ENCODE assay signal across 28 cellular contexts in the genomic region with DNA sequence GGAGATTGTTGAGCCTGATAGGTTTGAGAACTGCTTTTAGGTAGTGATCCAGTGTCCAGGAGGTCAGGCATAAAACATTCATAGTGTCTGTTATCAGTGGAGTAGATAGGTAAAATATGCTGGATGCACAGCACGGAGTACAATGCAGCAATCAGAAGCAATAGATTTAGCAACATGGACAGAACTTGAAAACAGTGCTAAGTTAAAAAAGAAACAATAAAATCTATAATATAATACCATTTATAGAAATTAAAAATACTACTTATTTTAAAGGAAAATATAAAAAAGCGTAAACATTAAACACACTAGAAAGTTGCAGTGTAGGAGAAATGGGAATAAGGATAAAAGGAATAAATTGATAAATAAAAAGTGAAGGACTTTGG. TPM values are rescaled to one million over a fixed set of nuclear protein-coding genes. Genes with fewer than 3 reads are reported as not detected.
A peak's percentile ranks its signal among the peaks of the same experiment; 100 is the strongest.
DNase-seq lines count a peak whose midpoint lies in the region; ATAC-seq and TF ChIP-seq lines count a peak whose summit lies in the region.
"Had no signal": no experiment of that assay in that cellular context is flagged by ENCODE, and none has a peak within 500 bp of the region (broad histone marks: within the 10 kb centered on the region; RNA-seq: fewer than 3 reads in every experiment).

No MANE protein-coding gene starts in this region.

- no peaks in the 10 kb centered on the region for H4K20me1 ChIP-seq in GM23248 (ENCODE audit: insufficient read depth)
- H4K20me1 ChIP-seq in smooth muscle cell (ENCODE audit: low read depth) = no peaks in the 10 kb centered on the region
- H4K20me1 ChIP-seq: BLaER1 treated with 17β-estradiol and CSF1 and Interleukin-3, amounts not matched to agents 10 nM and 100 nM had no signal

- TF ChIP-seq CTCF in Panc1 (IDR thresholded peaks at IDR 0.05) = no peak
- TF ChIP-seq CTCF in foreskin keratinocyte (conservative IDR thresholded peaks at IDR 0.05) = no peak
- TF ChIP-seq CTCF in smooth muscle cell (IDR thresholded peaks at IDR 0.05; ENCODE audit: borderline replicate concordance, insufficient read depth, poor library complexity, severe bottlenecking) = no peak
- no peak for TF ChIP-seq CTCF in endodermal cell (conservative IDR thresholded peaks at IDR 0.05)

- H3K4me3 ChIP-seq in GM23248 (peak overlapping the region; percentile 61), Panc1 (ENCODE audit: low read depth in 2 of 2, low read length in 2 of 2) (peak overlapping the region; percentile 9 to 23; a peak in 2 of 4 replicates), smooth muscle cell (no peak overlapping the region), endodermal cell (ENCODE audit: low read length) (no peak overlapping the region)
- H3K4me3 ChIP-seq: BLaER1 treated with 17β-estradiol and CSF1 and Interleukin-3, amounts not matched to agents 10 nM and 100 nM; hepatocyte had no signal

- 78 to 85% methylated on average over 2 of the region's 2 CpGs for WGBS in GM23248 (ENCODE audit: low coverage in 1 of 2, low lambda C conversion rate in 2 of 2, missing lambda C conversion rate in 2 of 2), 2 experiments
- 97% methylated on average over 2 of the region's 2 CpGs for WGBS in smooth muscle cell (ENCODE audit: low lambda C conversion rate)
- 93 to 100% methylated on average over 1 to 2 of the region's 2 CpGs for WGBS in endodermal cell (ENCODE audit: insufficient coverage in 1 of 2, insufficient read length in 1 of 2), 2 experiments

- in situ Hi-C loops in GM23248 (cut with MboI) = no loop called here
- in situ Hi-C loops in Panc1 (cut with HindIII; ENCODE audit: low pct_unique_long_range_greater_than_20kb, low sequenced_read_pairs) = no loop called here

- H3K27me3 ChIP-seq in GM23248 (replicated peaks; ENCODE audit: insufficient read depth) (no peaks in the 10 kb centered on the region), Panc1 (ENCODE audit: control insufficient read depth, insufficient read depth, low read length) (no peaks in the 10 kb centered on the region), foreskin keratinocyte (no peaks in the 10 kb centered on the region), smooth muscle cell (ENCODE audit: low read depth) (no peaks in the 10 kb centered on the region), endodermal cell (ENCODE audit: control insufficient read depth, insufficient read depth, low read length, poor library complexity, severe bottlenecking) (no peaks in the 10 kb centered on the region)
- H3K27me3 ChIP-seq: BLaER1 treated with 17β-estradiol and CSF1 and Interleukin-3, amounts not matched to agents 10 nM and 100 nM; hepatocyte had no signal

- peaks cover 8% of the 10 kb centered on the region for H3K9me3 Mint-ChIP-seq in endodermal cell
- H3K9me3 Mint-ChIP-seq: activated B cell treated with CpG ODN at 0.5 μM for 24 hours; activated CD4-positive, alpha-beta T cell treated with anti-CD3 and anti-CD28 coated beads, Interleukin-2, amount 10 ng/mL, durations not matched to agents 7 days and 5 days; activated naive CD8-positive, alpha-beta T cell treated with anti-CD3 and anti-CD28 coated beads, Interleukin-2, amount 10 ng/mL, durations not matched to agents 7 days and 5 days; T-cell; type B pancreatic cell had no signal

- peaks cover 7% of the 10 kb centered on the region for H3K36me3 Mint-ChIP-seq in endodermal cell (ENCODE audit: low read depth)
- H3K36me3 Mint-ChIP-seq: T-cell had no signal

- peak overlapping the region; percentile 82 for H3K9ac ChIP-seq in GM23248
- no peak overlapping the region for H3K9ac ChIP-seq in smooth muscle cell (ENCODE audit: low read depth)
- H3K9ac ChIP-seq in endodermal cell (ENCODE audit: extremely low read depth, low read length, poor library complexity, severe bottlenecking) = no peak overlapping the region
- H3K9ac ChIP-seq: BLaER1 treated with 17β-estradiol and CSF1 and Interleukin-3, amounts not matched to agents 10 nM and 100 nM had no signal

- H3K9me2 ChIP-seq in GM23248 (ENCODE audit: insufficient read depth) = no peaks in the 10 kb centered on the region

- H3K79me2 ChIP-seq in GM23248 (ENCODE audit: insufficient read depth) = peaks cover 15% of the 10 kb centered on the region
- H3K79me2 ChIP-seq in smooth muscle cell (ENCODE audit: low read depth) = peaks cover 15% of the 10 kb centered on the region

- H3K27ac ChIP-seq in GM23248 (peak overlapping the region; percentile 96), Panc1 (ENCODE audit: low read length) (peak overlapping the region; percentile 48), foreskin keratinocyte (peak overlapping the region; percentile 60), smooth muscle cell (ENCODE audit: low read depth) (peak overlapping the region; percentile 67), endodermal cell (ENCODE audit: low read depth, low read length) (no peak overlapping the region)
- H3K27ac ChIP-seq: BLaER1 treated with 17β-estradiol and CSF1 and Interleukin-3, amounts not matched to agents 10 nM and 100 nM had no signal

- no peaks in the 10 kb centered on the region for H3K27me3 Mint-ChIP-seq in endodermal cell (ENCODE audit: insufficient read depth)
- H3K27me3 Mint-ChIP-seq: activated B cell treated with CpG ODN at 0.5 μM for 24 hours; activated CD4-positive, alpha-beta T cell treated with anti-CD3 and anti-CD28 coated beads, Interleukin-2, amount 10 ng/mL, durations not matched to agents 7 days and 5 days; T-cell; type B pancreatic cell had no signal

- H3K27ac Mint-ChIP-seq in endodermal cell = no peak overlapping the region
- H3K27ac Mint-ChIP-seq: activated B cell treated with CpG ODN at 0.5 μM for 24 hours; activated CD4-positive, alpha-beta T cell treated with anti-CD3 and anti-CD28 coated beads, Interleukin-2, amount 10 ng/mL, durations not matched to agents 7 days and 5 days; activated naive CD8-positive, alpha-beta T cell treated with anti-CD3 and anti-CD28 coated beads, Interleukin-2, amount 10 ng/mL, durations not matched to agents 7 days and 5 days; T-cell had no signal

- H3K4me2 ChIP-seq in GM23248 (ENCODE audit: unreplicated experiment) = peak overlapping the region; percentile 78
- H3K4me2 ChIP-seq in smooth muscle cell = peak overlapping the region; percentile 75
- H3K4me2 ChIP-seq: BLaER1 treated with 17β-estradiol and CSF1 and Interleukin-3, amounts not matched to agents 10 nM and 100 nM had no signal

- CTCF ChIA-PET in Panc1 (lab: Charles Lee) = no interaction called here

- no peak for DNase-seq in GM23248
- DNase-seq in Panc1 (ENCODE audit: low read depth, low spot score) = no peak
- DNase-seq in foreskin keratinocyte = no peak
- DNase-seq in smooth muscle cell (lab: John Stamatoyannopoulos, UW; ENCODE audit: unreplicated experiment) = no peak
- no peak for DNase-seq in endodermal cell
- DNase-seq in A172 (ENCODE audit: low spot score) = no peak
- no peak for DNase-seq in kidney tubule cell (ENCODE audit: low spot score)
- no peak for DNase-seq in inferior parietal cortex (ENCODE audit: extremely low spot score)
- DNase-seq: activated B cell treated with CpG ODN at 0.5 μM for 24 hours; activated CD4-positive, alpha-beta T cell treated with anti-CD3 and anti-CD28 coated beads, Interleukin-2, amount 10 ng/mL, durations not matched to agents 7 days and 5 days; activated effector memory CD4-positive, alpha-beta T cell treated with anti-CD3 and anti-CD28 coated beads, Interleukin-2, amount 50 U/mL, for 16 hours; activated naive CD8-positive, alpha-beta T cell treated with anti-CD3 and anti-CD28 coated beads, Interleukin-2, amount 10 ng/mL, durations not matched to agents 7 days and 5 days; activated T-cell treated with anti-CD3 and anti-CD28 coated beads, Interleukin-2, amount 50 U/mL, for 1 hour; caudate nucleus; cortex of kidney; DMS53; effector memory CD4-positive, alpha-beta T cell; erythroblast; mesendoderm; NCI-H1048; NCI-H2107; NCI-H82; retina; T-cell had no signal

- H3K36me3 ChIP-seq in GM23248 (ENCODE audit: low read depth) = no peaks in the 10 kb centered on the region
- H3K36me3 ChIP-seq in Panc1 (ENCODE audit: control insufficient read depth, insufficient read depth, low read length) = peaks cover 8% of the 10 kb centered on the region; the same call in 1 of the 2 replicates
- no peaks in the 10 kb centered on the region for H3K36me3 ChIP-seq in smooth muscle cell (ENCODE audit: low read depth)
- no peaks in the 10 kb centered on the region for H3K36me3 ChIP-seq in endodermal cell (ENCODE audit: control insufficient read depth, insufficient read depth, low read length)

- BruUV-seq in Panc1 (replicated peaks; lab: Mats Ljungman, UMichigan) = no TSS peak

- POLR2A ChIA-PET in Panc1 (lab: Charles Lee) = no interaction called here

- peaks cover 28% of the 10 kb centered on the region for H3F3A ChIP-seq in GM23248 (ENCODE audit: insufficient read depth)
- H3F3A ChIP-seq in smooth muscle cell (ENCODE audit: low read depth) = no peaks in the 10 kb centered on the region

- H2AFZ ChIP-seq in GM23248 = peak overlapping the region; percentile 99
- H2AFZ ChIP-seq in smooth muscle cell (ENCODE audit: low read depth) = peak overlapping the region; percentile 67

- intact Hi-C loops in Panc1 (cut with micrococcal nuclease; ENCODE audit: unreplicated experiment) = no loop called here

- ATAC-seq in Panc1 (no peak), foreskin keratinocyte (no peak)
- ATAC-seq: T-cell had no signal

- H3K4me1 Mint-ChIP-seq in endodermal cell = peaks cover 10% of the 10 kb centered on the region

- H3K4me1 ChIP-seq in GM23248 (ENCODE audit: insufficient read depth) (peaks cover 20% of the 10 kb centered on the region), Panc1 (ENCODE audit: control insufficient read depth, insufficient read depth, low read length) (peaks cover 7% of the 10 kb centered on the region; the same call in 1 of the 2 replicates), foreskin keratinocyte (peaks cover 24% of the 10 kb centered on the region), smooth muscle cell (ENCODE audit: low read depth) (peaks cover 8% of the 10 kb centered on the region), endodermal cell (ENCODE audit: control insufficient read depth, insufficient read depth, low read length) (no peaks in the 10 kb centered on the region)

- H3K9me3 ChIP-seq in GM23248 (ENCODE audit: low read depth) (no peaks in the 10 kb centered on the region), Panc1 (ENCODE audit: control insufficient read depth, insufficient read depth, low read depth, low read length) (no peaks in the 10 kb centered on the region), smooth muscle cell (replicated peaks; ENCODE audit: low read depth) (no peaks in the 10 kb centered on the region), endodermal cell (ENCODE audit: control insufficient read depth, low read length) (no peaks in the 10 kb centered on the region)
- H3K9me3 ChIP-seq: BLaER1 treated with 17β-estradiol and CSF1 and Interleukin-3, amounts not matched to agents 10 nM and 100 nM had no signal

- H3K4me3 Mint-ChIP-seq in endodermal cell = no peak overlapping the region
- H3K4me3 Mint-ChIP-seq: activated B cell treated with CpG ODN at 0.5 μM for 24 hours; activated CD4-positive, alpha-beta T cell treated with anti-CD3 and anti-CD28 coated beads, Interleukin-2, amount 10 ng/mL, durations not matched to agents 7 days and 5 days; activated naive CD8-positive, alpha-beta T cell treated with anti-CD3 and anti-CD28 coated beads, Interleukin-2, amount 10 ng/mL, durations not matched to agents 7 days and 5 days; T-cell; type B pancreatic cell had no signal

RNA-seq across cellular contexts. Expression of a gene that starts 3.4 kb away (rescaled TPM):
- total RNA-seq in GM23248 (2014; rRNA removed; shearing (Covaris generic)) = 166 and 197 TPM in 2 replicates
- 93.2 and 97.9 TPM in 2 replicates for polyA plus RNA-seq in GM23248 (2016; fragmentation: Nextera tagmentation; extraction: Ambion mirVana)
- 28.9 TPM for total RNA-seq in Panc1 (2021; ENCODE audit: unreplicated experiment)
- 14.4 TPM for polyA plus RNA-seq in Panc1 (2012; ENCODE audit: insufficient read length)
- 59.0 and 65.6 TPM in 2 replicates for total RNA-seq in foreskin keratinocyte
- polyA plus RNA-seq in foreskin keratinocyte = 38.8 and 39.3 TPM in 2 replicates
- total RNA-seq in smooth muscle cell = 110 and 165 TPM in 2 replicates
- 30.1 and 30.3 TPM in 2 replicates for polyA plus RNA-seq in smooth muscle cell
- 10 to 100 TPM; 39.2 to 48.6 TPM for total RNA-seq in endodermal cell
- 35.5 TPM for polyA plus RNA-seq in endodermal cell (2013, experiment 1 of 2)
- 37.9 TPM for polyA plus RNA-seq in endodermal cell (2013, experiment 2 of 2)
- 66.7 and 78.1 TPM in 2 replicates for total RNA-seq in A172 (2014; rRNA removed; shearing (Covaris generic))

RNA-seq across cellular contexts. Expression of a gene that starts 11.3 kb away (rescaled TPM):
- total RNA-seq in GM23248 (2014; rRNA removed; shearing (Covaris generic)) = 35.6 and 39.6 TPM in 2 replicates
- polyA plus RNA-seq in GM23248 (2016; fragmentation: Nextera tagmentation; extraction: Ambion mirVana) = 27.7 and 29.0 TPM in 2 replicates
- 18.1 TPM for total RNA-seq in Panc1 (2021; ENCODE audit: unreplicated experiment)
- 11.3 TPM for polyA plus RNA-seq in Panc1 (2012; ENCODE audit: insufficient read length)
- total RNA-seq in foreskin keratinocyte = 16.2 and 17.0 TPM in 2 replicates
- polyA plus RNA-seq in foreskin keratinocyte = 8.6 TPM in 2 replicates
- total RNA-seq in smooth muscle cell = 31.6 and 45.8 TPM in 2 replicates
- 22.4 and 24.2 TPM in 2 replicates for polyA plus RNA-seq in smooth muscle cell
- 10 to 100 TPM; 14.6 to 23.0 TPM for total RNA-seq in endodermal cell
- 19.6 TPM for polyA plus RNA-seq in endodermal cell (2013, experiment 1 of 2)
- polyA plus RNA-seq in endodermal cell (2013, experiment 2 of 2) = 17.1 TPM
- 16.0 and 17.2 TPM in 2 replicates for total RNA-seq in A172 (2014; rRNA removed; shearing (Covaris generic))

RNA-seq across cellular contexts. Expression of a gene that starts 34.7 kb away (rescaled TPM):
- total RNA-seq in GM23248 (2014; rRNA removed; shearing (Covaris generic)) = 0.51 and 0.54 TPM in 2 replicates
- polyA plus RNA-seq in GM23248 (2016; fragmentation: Nextera tagmentation; extraction: Ambion mirVana) (0.56 and 1.2 TPM in 2 replicates), foreskin keratinocyte (0.31 and 0.32 TPM in 2 replicates), smooth muscle cell (2.6 and 3.5 TPM in 2 replicates)
- total RNA-seq in Panc1 (2021; ENCODE audit: unreplicated experiment) (0.28 TPM), foreskin keratinocyte (0.18 and 0.75 TPM in 2 replicates), smooth muscle cell (3.5 and 4.8 TPM in 2 replicates), endodermal cell (under 1 TPM; 0.48 to 0.89 TPM)
- 0.16 TPM for polyA plus RNA-seq in Panc1 (2012; ENCODE audit: insufficient read length)
- polyA plus RNA-seq in endodermal cell (2013, experiment 1 of 2) = 2.2 TPM
- polyA plus RNA-seq in endodermal cell (2013, experiment 2 of 2) = 2.1 TPM
- total RNA-seq in A172 (2014; rRNA removed; shearing (Covaris generic)) = 1.7 and 3.2 TPM in 2 replicates
- total RNA-seq: SK-MEL-5 had no signal

RNA-seq across cellular contexts. Expression of a gene that starts 37.3 kb away (rescaled TPM):
- total RNA-seq in GM23248 (2014; rRNA removed; shearing (Covaris generic)) = 17.9 and 19.0 TPM in 2 replicates
- polyA plus RNA-seq in GM23248 (2016; fragmentation: Nextera tagmentation; extraction: Ambion mirVana) = 12.2 and 15.5 TPM in 2 replicates
- total RNA-seq in Panc1 (2021; ENCODE audit: unreplicated experiment) = 9.6 TPM
- polyA plus RNA-seq in Panc1 (2012; ENCODE audit: insufficient read length) = 9.6 TPM
- total RNA-seq in foreskin keratinocyte = 20.0 and 22.4 TPM in 2 replicates
- 4.9 and 5.8 TPM in 2 replicates for polyA plus RNA-seq in foreskin keratinocyte
- 14.9 and 16.0 TPM in 2 replicates for total RNA-seq in smooth muscle cell
- 5.8 and 8.5 TPM in 2 replicates for polyA plus RNA-seq in smooth muscle cell
- 1 to 10 TPM; 7.5 to 9.2 TPM for total RNA-seq in endodermal cell
- 13.4 TPM for polyA plus RNA-seq in endodermal cell (2013, experiment 1 of 2)
- polyA plus RNA-seq in endodermal cell (2013, experiment 2 of 2) = 13.4 TPM
- 19.5 and 29.4 TPM in 2 replicates for total RNA-seq in A172 (2014; rRNA removed; shearing (Covaris generic))

Comparison
In these comparisons a context has a peak if more than half of its experiments do, and no peak if none do; other contexts are left out.
1. H3K4me3 ChIP-seq: peak in GM23248 (single experiment) and Panc1 (2 of 2); none in smooth muscle cell (single experiment) and endodermal cell (single experiment).